15 cellular contexts compared by ENCODE assay signal in genomic region chr22:30733081-30733680, GRCh38. TPM values are rescaled to one million over a fixed set of nuclear protein-coding genes. Genes with fewer than 3 reads are reported as not detected.
DNase-seq lines count a peak whose midpoint lies in the region; ATAC-seq and TF ChIP-seq lines count a peak whose summit lies in the region.
"Had no signal": no experiment of that assay in that cellular context is flagged by ENCODE, and none has a peak within 500 bp of the region (broad histone marks: within the 10 kb centered on the region; RNA-seq: fewer than 3 reads in every experiment).

No MANE protein-coding gene starts in this region.

- no peak for TF ChIP-seq CTCF in epithelial cell of esophagus (IDR thresholded peaks at IDR 0.05; ENCODE audit: insufficient read depth, low read depth, low read length, missing control alignments)

- ATAC-seq in GM18517 (IDR thresholded peaks at IDR 0.05; ENCODE audit: unreplicated experiment): no peak
- ATAC-seq: gastrocnemius medialis had no signal

- H3K4me3 ChIP-seq in epithelial cell of esophagus (ENCODE audit: low read length): no peak overlapping the region
- H3K4me3 ChIP-seq: gastrocnemius medialis, smooth muscle cell had no signal

- DNase-seq in A172 (ENCODE audit: low spot score): peak; percentile 39
- peak; percentile 72 for DNase-seq in HCEC 1CT
- peak; percentile 53 for DNase-seq in SKM-1 treated with dmso at 0.1 percent for 144 hours (lab: John Stamatoyannopoulos, UW; ENCODE audit: unreplicated experiment)
- DNase-seq in epithelial cell of esophagus (ENCODE audit: low read depth): peak; percentile 18
- no peak for DNase-seq in activated T-cell treated with anti-CD3 and anti-CD28 coated beads, Interleukin-2, amount 50 U/mL, for 48 hours
- DNase-seq in GM19238 (ENCODE audit: insufficient read length, low spot score): no peak
- no peak for DNase-seq in effector CD4-positive, alpha-beta T cell
- DNase-seq: activated CD4-positive, alpha-beta memory T cell treated with anti-CD3 and anti-CD28 coated beads, Interleukin-2, amount 10 ng/mL, durations not matched to agents 7 days and 5 days; amygdala; gastrocnemius medialis; mesendoderm; NCI-H2081; NCI-H774 had no signal

RNA-seq across cellular contexts. Expression of gene OSBP2, which starts 38.5 kb away (rescaled TPM):
- total RNA-seq in A172 (2014; rRNA removed; shearing (Covaris generic)): 4.7 and 6.5 TPM in 2 replicates

Comparison
In these comparisons a context has a peak if more than half of its experiments do, and no peak if none do; other contexts are left out.
1. DNase-seq: peak in A172 (single experiment), HCEC 1CT (single experiment), SKM-1 treated with dmso at 0.1 percent for 144 hours (single experiment) and epithelial cell of esophagus (single experiment); none in activated T-cell treated with anti-CD3 and anti-CD28 coated beads, Interleukin-2, amount 50 U/mL, for 48 hours (0 of 2), GM19238 (single experiment) and effector CD4-positive, alpha-beta T cell (single experiment).